23 cellular contexts compared by ENCODE assay signal in genomic region chr18:75132068-75132467, GRCh38.
A peak's percentile ranks its signal among the peaks of the same experiment; 100 is the strongest.
DNase-seq lines count a peak whose midpoint lies in the region; ATAC-seq and TF ChIP-seq lines count a peak whose summit lies in the region.
"Had no signal": no experiment of that assay in that cellular context is flagged by ENCODE, and none has a peak within 500 bp of the region (broad histone marks: within the 10 kb centered on the region; RNA-seq: fewer than 3 reads in every experiment).

No MANE protein-coding gene starts in this region.

- H3K4me2 ChIP-seq in Loucy (ENCODE audit: low read depth, low read length, poor library complexity, severe bottlenecking) (peak overlapping the region; percentile 58), osteoblast (ENCODE audit: insufficient read depth, low read length) (peak overlapping the region; percentile 87), Karpas-422 (ENCODE audit: low read depth, low read length, poor library complexity, severe bottlenecking) (no peak overlapping the region)
- H3K4me2 ChIP-seq: BLaER1 had no signal

- H3K27me3 ChIP-seq in Loucy (ENCODE audit: insufficient read depth, low read length, poor library complexity, severe bottlenecking) (no peaks in the 10 kb centered on the region), osteoblast (ENCODE audit: insufficient read depth, low read length) (peaks cover 24% of the 10 kb centered on the region), Karpas-422 (ENCODE audit: low read length) (no peaks in the 10 kb centered on the region)
- H3K27me3 ChIP-seq: BLaER1 had no signal

- H2AFZ ChIP-seq in Loucy (ENCODE audit: low read length) (peak overlapping the region; percentile 72), osteoblast (ENCODE audit: low read length) (no peak overlapping the region), Karpas-422 (ENCODE audit: low read length) (no peak overlapping the region)

- H3K79me2 ChIP-seq in Loucy (ENCODE audit: insufficient read depth, low read length) = no peaks in the 10 kb centered on the region
- H3K79me2 ChIP-seq in osteoblast (ENCODE audit: insufficient read depth, low read length) = no peaks in the 10 kb centered on the region
- no peaks in the 10 kb centered on the region for H3K79me2 ChIP-seq in Karpas-422 (ENCODE audit: low read length)

- H3K36me3 ChIP-seq in Loucy (ENCODE audit: insufficient read depth, low read length) = no peaks in the 10 kb centered on the region
- no peaks in the 10 kb centered on the region for H3K36me3 ChIP-seq in osteoblast (ENCODE audit: insufficient read depth, low read length)
- no peaks in the 10 kb centered on the region for H3K36me3 ChIP-seq in Karpas-422 (ENCODE audit: insufficient read depth, low read length)
- H3K36me3 ChIP-seq: BLaER1 had no signal

- peaks cover 10% of the 10 kb centered on the region for H3K4me1 ChIP-seq in Loucy (ENCODE audit: insufficient read depth, low read length, poor library complexity, severe bottlenecking)
- peaks cover 18% of the 10 kb centered on the region for H3K4me1 ChIP-seq in osteoblast (ENCODE audit: insufficient read depth, low read length)
- no peaks in the 10 kb centered on the region for H3K4me1 ChIP-seq in Karpas-422 (ENCODE audit: low read length)
- H3K4me1 ChIP-seq: BLaER1 had no signal

- intact Hi-C loops in cardiac septum (cut with DNase I) (no loop called here), left cardiac atrium (cut with DNase I) (no loop called here)

- H3F3A ChIP-seq in Loucy (ENCODE audit: low read depth) = no peaks in the 10 kb centered on the region

- ATAC-seq in left cardiac atrium (no peak), GM18498 (IDR thresholded peaks at IDR 0.05; ENCODE audit: unreplicated experiment) (no peak)
- ATAC-seq: HepG2, K562 had no signal

- H3K9me2 ChIP-seq in Loucy (replicated peaks; ENCODE audit: low read depth, low read length) (no peaks in the 10 kb centered on the region), Karpas-422 (replicated peaks; ENCODE audit: insufficient read depth, low read length) (no peaks in the 10 kb centered on the region)

- H3K9me3 ChIP-seq in Loucy (ENCODE audit: insufficient read depth, low read depth, low read length) (no peaks in the 10 kb centered on the region), osteoblast (ENCODE audit: low read depth, low read length) (no peaks in the 10 kb centered on the region), Karpas-422 (ENCODE audit: low read length) (no peaks in the 10 kb centered on the region)
- H3K9me3 ChIP-seq: BLaER1 had no signal

- TF ChIP-seq CTCF in Loucy (conservative IDR thresholded peaks at IDR 0.05; ENCODE audit: low read length) = no peak
- no peak for TF ChIP-seq CTCF in osteoblast (IDR thresholded peaks at IDR 0.05; ENCODE audit: extremely low read depth, low read depth, low read length)

- peak overlapping the region; percentile 39 for H3K4me3 ChIP-seq in Loucy (ENCODE audit: low read length, poor library complexity, severe bottlenecking)
- H3K4me3 ChIP-seq in osteoblast (ENCODE audit: insufficient read depth, low read length) = peak overlapping the region; percentile 63
- H3K4me3 ChIP-seq in Karpas-422 (ENCODE audit: low read length) = no peak overlapping the region
- H3K4me3 ChIP-seq: BLaER1, K562 had no signal

- H4K20me1 ChIP-seq in Loucy (ENCODE audit: insufficient read depth, low read length, poor library complexity, severe bottlenecking) (no peaks in the 10 kb centered on the region), osteoblast (ENCODE audit: insufficient read depth, low read length) (no peaks in the 10 kb centered on the region), Karpas-422 (ENCODE audit: insufficient read depth, low read depth, low read length) (no peaks in the 10 kb centered on the region)
- H4K20me1 ChIP-seq: BLaER1 had no signal

- DNase-seq in cardiac septum (ENCODE audit: low spot score) (peak; percentile 5), left cardiac atrium (no peak), osteoblast (ENCODE audit: insufficient read length, low spot score, missing footprints) (no peak), HuH-7 (ENCODE audit: low spot score) (no peak), Karpas-422 (no peak)
- DNase-seq: CD4-positive, alpha-beta T cell; COR-L47; DMS 273 treated with DMSO at 0.1 percent for 48 hours; DMS79; GDM1; MM.1S; NCI-H1417; NCI-H1694; NCI-H2029 treated with DMSO at 0.1 percent for 48 hours; NCI-H446 treated with DMSO at 0.1 percent for 48 hours; NCI-H526 treated with DMSO at 0.1 percent for 48 hours; SHP77 had no signal

- no peak overlapping the region for H3K27ac ChIP-seq in osteoblast (ENCODE audit: low read depth, low read length)
- H3K27ac ChIP-seq in Karpas-422 (ENCODE audit: low read length) = no peak overlapping the region
- H3K27ac ChIP-seq: BLaER1, RWPE1 had no signal

- no peak overlapping the region for H3K9ac ChIP-seq in Loucy (ENCODE audit: low read depth, low read length, poor library complexity, severe bottlenecking)
- no peak overlapping the region for H3K9ac ChIP-seq in Karpas-422 (ENCODE audit: low read length)
- H3K9ac ChIP-seq: BLaER1 had no signal
